Comparison of ENCODE assay signal across 1 cellular context in the genomic region with DNA sequence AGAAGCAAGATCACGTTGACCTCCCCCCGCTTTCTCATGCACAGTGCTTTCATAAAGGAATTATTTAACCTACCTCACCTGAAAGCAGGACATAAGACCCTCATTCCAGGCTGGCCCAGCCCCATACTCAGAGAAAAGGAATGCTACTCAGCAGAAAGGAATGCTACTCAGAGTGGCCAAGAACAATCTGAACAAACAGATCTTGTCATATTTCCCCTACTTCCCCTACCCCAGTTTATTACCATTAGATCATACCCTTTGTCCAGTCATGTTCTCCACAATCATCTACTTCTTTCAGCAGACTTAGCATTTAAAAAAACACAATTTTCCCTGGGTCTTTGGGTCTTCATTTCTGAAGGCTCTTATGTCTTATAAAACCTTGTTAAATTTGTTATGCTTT.
TF ChIP-seq lines count a peak whose summit lies in the region.

No MANE protein-coding gene starts in this region.

TF ChIP-seq in HCT116, 20 proteins besides CTCF, POLR2A, EP300 and RAD21 (continued from another document):
- no peak for TF ChIP-seq ZBTB33 (IDR thresholded peaks at IDR 0.05; ENCODE audit: extremely low read depth, insufficient replicate concordance, low read length)
- TF ChIP-seq FOSL1 (IDR thresholded peaks at IDR 0.05; ENCODE audit: low read depth): 0 out of 2 replicates have a peak, but pooled peaks have one; percentile 19
